ENCODE assay signal across 11 cellular contexts in genomic region chr7:115217373-115217772, GRCh38.
DNase-seq lines count a peak whose midpoint lies in the region; ATAC-seq and TF ChIP-seq lines count a peak whose summit lies in the region.
"Had no signal": no experiment of that assay in that cellular context is flagged by ENCODE, and none has a peak within 500 bp of the region (broad histone marks: within the 10 kb centered on the region; RNA-seq: fewer than 3 reads in every experiment).

No MANE protein-coding gene starts in this region.

- intact Hi-C loops in right lobe of liver (cut with DNase I), result no loop called here

- no peaks in the 10 kb centered on the region for H3K4me1 ChIP-seq in right lobe of liver

- ATAC-seq in GM21723 (IDR thresholded peaks at IDR 0.05; ENCODE audit: unreplicated experiment), result peak; percentile 76
- peak; percentile 44; the same call in 1 of the 3 replicates for ATAC-seq in SK-N-SH treated with all-trans-retinoic acid at 6 μM for 48 hours
- peak; percentile 65 to 81 (median 74) for ATAC-seq in right lobe of liver
- ATAC-seq in GM21825 (IDR thresholded peaks at IDR 0.05; ENCODE audit: unreplicated experiment), result no peak

- DNase-seq in COLO829 (ENCODE audit: low spot score), result peak; percentile 20
- no peak for DNase-seq in right lobe of liver
- no peak for DNase-seq in iPS-NIHi7 (ENCODE audit: extremely low spot score)
- DNase-seq in NCI-H1417 treated with DMSO at 0.1 percent for 48 hours (lab: John Stamatoyannopoulos, UW), result no peak
- DNase-seq in NCI-H2171 (lab: John Stamatoyannopoulos, UW), result no peak
- DNase-seq: activated T-cell treated with anti-CD3 and anti-CD28 coated beads, Interleukin-2, amount 50 U/mL, for 48 hours; dorsolateral prefrontal cortex; NCI-H2081 had no signal

- no peaks in the 10 kb centered on the region for H3K36me3 ChIP-seq in right lobe of liver

- WGBS in right lobe of liver (ENCODE audit: insufficient coverage, low coverage, low lambda C conversion rate, missing lambda C conversion rate), result 69% methylated on average over 1 of the region's 1 CpG

- no peaks in the 10 kb centered on the region for H3K27me3 ChIP-seq in right lobe of liver

- TF ChIP-seq POLR2A in right lobe of liver (IDR thresholded peaks at IDR 0.05), result no peak

- H3K27ac ChIP-seq in right lobe of liver, result no peak overlapping the region
- H3K27ac ChIP-seq: dorsolateral prefrontal cortex had no signal

- TF ChIP-seq CTCF in right lobe of liver (IDR thresholded peaks at IDR 0.05), result peak; percentile 39 to 54 (median 48)

- no peaks in the 10 kb centered on the region for H3K9me3 ChIP-seq in right lobe of liver

- no peak overlapping the region for H3K4me3 ChIP-seq in right lobe of liver
- H3K4me3 ChIP-seq: dorsolateral prefrontal cortex had no signal

TF ChIP-seq in SK-N-SH treated with all-trans-retinoic acid at 6 μM for 48 hours, 23 proteins besides CTCF, POLR2A, EP300 and RAD21:
- TF ChIP-seq TCF4 (CRISPR knock-in tag; IDR thresholded peaks at IDR 0.05; ENCODE audit: borderline replicate concordance) (no peak), ARNTL (CRISPR knock-in tag; IDR thresholded peaks at IDR 0.05; ENCODE audit: borderline replicate concordance, low read depth) (no peak), POU6F1 (CRISPR knock-in tag; IDR thresholded peaks at IDR 0.05; ENCODE audit: borderline replicate concordance, low read depth) (no peak), OSR1 (CRISPR knock-in tag; IDR thresholded peaks at IDR 0.05) (no peak), PATZ1 (CRISPR knock-in tag; IDR thresholded peaks at IDR 0.05; ENCODE audit: borderline replicate concordance) (no peak), TSHZ2 (CRISPR knock-in tag; IDR thresholded peaks at IDR 0.05) (no peak), ZC3H10 (CRISPR knock-in tag; IDR thresholded peaks at IDR 0.05) (no peak), BACH2 (CRISPR knock-in tag; IDR thresholded peaks at IDR 0.05; ENCODE audit: borderline replicate concordance) (no peak), ZFP30 (CRISPR knock-in tag; IDR thresholded peaks at IDR 0.05) (no peak), PPARA (CRISPR knock-in tag; IDR thresholded peaks at IDR 0.05; ENCODE audit: borderline replicate concordance) (no peak), ZNF70 (CRISPR knock-in tag; IDR thresholded peaks at IDR 0.05) (no peak), GLIS3 (CRISPR knock-in tag; IDR thresholded peaks at IDR 0.05) (no peak), ZNF565 (CRISPR knock-in tag; conservative IDR thresholded peaks at IDR 0.05; ENCODE audit: low read depth) (no peak), ISL1 (CRISPR knock-in tag; IDR thresholded peaks at IDR 0.05) (no peak)
